1 cellular context compared by ENCODE assay signal in the genomic region with DNA sequence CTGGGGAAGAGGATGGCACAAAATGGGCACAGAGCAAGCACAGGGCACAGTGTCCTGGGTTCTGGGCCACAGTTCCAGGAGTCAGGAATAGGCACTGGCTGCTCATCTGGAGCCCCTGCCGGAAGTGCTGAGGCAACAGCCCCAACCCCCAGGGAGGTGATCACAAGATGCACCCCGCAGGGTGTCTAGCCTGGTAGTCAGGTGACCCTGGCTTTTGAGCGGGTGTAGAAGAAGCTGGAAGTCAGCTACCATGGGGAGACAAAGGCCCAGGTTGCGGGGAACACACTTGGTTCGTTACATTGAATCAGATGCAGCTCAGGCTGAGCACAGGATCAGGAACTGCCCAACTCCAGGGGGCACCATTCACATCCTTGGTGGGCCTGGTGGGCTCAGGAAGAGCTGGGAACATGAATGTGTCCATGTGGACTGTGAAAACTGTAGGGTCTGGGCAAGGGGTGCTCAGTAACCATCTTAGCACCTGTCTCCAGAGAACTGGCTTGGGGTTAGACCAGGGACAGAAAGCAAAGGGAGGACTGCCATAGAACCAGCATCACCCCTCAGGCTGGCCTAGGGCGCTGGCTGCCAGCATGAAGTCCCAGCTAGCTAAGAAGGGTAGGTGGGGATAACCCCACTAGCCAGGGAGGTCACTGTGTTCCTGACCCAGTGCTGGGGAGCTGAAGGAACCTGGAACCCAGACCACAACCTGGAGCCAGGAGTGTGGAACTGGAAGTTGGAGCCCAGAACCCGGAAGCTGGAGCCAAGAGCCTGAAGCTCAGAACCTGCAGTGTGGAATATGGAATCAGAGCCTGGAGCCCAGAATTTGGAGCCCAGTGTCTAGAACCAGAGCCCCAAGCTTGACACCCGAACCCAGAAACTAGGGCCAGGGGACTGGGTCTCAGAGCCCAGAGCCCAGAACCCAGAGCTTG.
TF ChIP-seq lines count a peak whose summit lies in the region.

No MANE protein-coding gene starts in this region.

TF ChIP-seq in HEK293, 187 proteins besides CTCF, POLR2A, EP300 and RAD21:
- TF ChIP-seq, protein P1, sequence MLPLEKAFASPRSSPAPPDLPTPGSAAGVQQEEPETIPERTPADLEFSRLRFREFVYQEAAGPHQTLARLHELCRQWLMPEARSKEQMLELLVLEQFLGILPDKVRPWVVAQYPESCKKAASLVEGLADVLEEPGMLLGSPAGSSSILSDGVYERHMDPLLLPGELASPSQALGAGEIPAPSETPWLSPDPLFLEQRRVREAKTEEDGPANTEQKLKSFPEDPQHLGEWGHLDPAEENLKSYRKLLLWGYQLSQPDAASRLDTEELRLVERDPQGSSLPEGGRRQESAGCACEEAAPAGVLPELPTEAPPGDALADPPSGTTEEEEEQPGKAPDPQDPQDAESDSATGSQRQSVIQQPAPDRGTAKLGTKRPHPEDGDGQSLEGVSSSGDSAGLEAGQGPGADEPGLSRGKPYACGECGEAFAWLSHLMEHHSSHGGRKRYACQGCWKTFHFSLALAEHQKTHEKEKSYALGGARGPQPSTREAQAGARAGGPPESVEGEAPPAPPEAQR (tag by site-specific recombination; IDR thresholded peaks at IDR 0.05), result no peak
- TF ChIP-seq ZNF292 (tag by site-specific recombination; IDR thresholded peaks at IDR 0.05; ENCODE audit: borderline replicate concordance, low read depth) (no peak), YY2 (tag by site-specific recombination; IDR thresholded peaks at IDR 0.05) (no peak), ZBTB17 (tag by site-specific recombination; IDR thresholded peaks at IDR 0.05) (peak; percentile 12; the same call in 1 of the 2 replicates), INSM2 (tag by site-specific recombination; IDR thresholded peaks at IDR 0.05) (no peak), MZF1 (tag by site-specific recombination; IDR thresholded peaks at IDR 0.05; ENCODE audit: borderline replicate concordance) (no peak), ZNF26 (tag by site-specific recombination; IDR thresholded peaks at IDR 0.05) (no peak), ZNF518A (tag by site-specific recombination; conservative IDR thresholded peaks at IDR 0.05; ENCODE audit: low read depth) (no peak), ZNF654 (tag by site-specific recombination; IDR thresholded peaks at IDR 0.05; ENCODE audit: low read depth) (no peak), OVOL3 (tag by site-specific recombination; IDR thresholded peaks at IDR 0.05) (no peak), KLF7 (tag by site-specific recombination; IDR thresholded peaks at IDR 0.05; ENCODE audit: borderline replicate concordance) (no peak), ZNF148 (tag by site-specific recombination; IDR thresholded peaks at IDR 0.05; ENCODE audit: borderline replicate concordance) (no peak), ZNF10 (tag by site-specific recombination; IDR thresholded peaks at IDR 0.05) (no peak), ZNF544 (tag by site-specific recombination; IDR thresholded peaks at IDR 0.05) (no peak), SCRT1 (tag by site-specific recombination; IDR thresholded peaks at IDR 0.05; ENCODE audit: borderline replicate concordance) (no peak), ZIC2 (tag by site-specific recombination; IDR thresholded peaks at IDR 0.05) (peak; percentile 81), WT1 (tag by site-specific recombination; IDR thresholded peaks at IDR 0.05) (no peak), ZNF404 (tag by site-specific recombination; IDR thresholded peaks at IDR 0.05) (no peak), TCF7L2 (IDR thresholded peaks at IDR 0.05; ENCODE audit: borderline replicate concordance, low read depth, low read length) (no peak), HOXC10 (CRISPR knock-in tag; IDR thresholded peaks at IDR 0.05) (no peak), ZNF416 (tag by site-specific recombination; IDR thresholded peaks at IDR 0.05) (no peak), ZNF76 (tag by site-specific recombination; IDR thresholded peaks at IDR 0.05; ENCODE audit: borderline replicate concordance, low read depth) (no peak), ZBTB1 (tag by site-specific recombination; IDR thresholded peaks at IDR 0.05) (no peak)
- TF ChIP-seq, protein P2, sequence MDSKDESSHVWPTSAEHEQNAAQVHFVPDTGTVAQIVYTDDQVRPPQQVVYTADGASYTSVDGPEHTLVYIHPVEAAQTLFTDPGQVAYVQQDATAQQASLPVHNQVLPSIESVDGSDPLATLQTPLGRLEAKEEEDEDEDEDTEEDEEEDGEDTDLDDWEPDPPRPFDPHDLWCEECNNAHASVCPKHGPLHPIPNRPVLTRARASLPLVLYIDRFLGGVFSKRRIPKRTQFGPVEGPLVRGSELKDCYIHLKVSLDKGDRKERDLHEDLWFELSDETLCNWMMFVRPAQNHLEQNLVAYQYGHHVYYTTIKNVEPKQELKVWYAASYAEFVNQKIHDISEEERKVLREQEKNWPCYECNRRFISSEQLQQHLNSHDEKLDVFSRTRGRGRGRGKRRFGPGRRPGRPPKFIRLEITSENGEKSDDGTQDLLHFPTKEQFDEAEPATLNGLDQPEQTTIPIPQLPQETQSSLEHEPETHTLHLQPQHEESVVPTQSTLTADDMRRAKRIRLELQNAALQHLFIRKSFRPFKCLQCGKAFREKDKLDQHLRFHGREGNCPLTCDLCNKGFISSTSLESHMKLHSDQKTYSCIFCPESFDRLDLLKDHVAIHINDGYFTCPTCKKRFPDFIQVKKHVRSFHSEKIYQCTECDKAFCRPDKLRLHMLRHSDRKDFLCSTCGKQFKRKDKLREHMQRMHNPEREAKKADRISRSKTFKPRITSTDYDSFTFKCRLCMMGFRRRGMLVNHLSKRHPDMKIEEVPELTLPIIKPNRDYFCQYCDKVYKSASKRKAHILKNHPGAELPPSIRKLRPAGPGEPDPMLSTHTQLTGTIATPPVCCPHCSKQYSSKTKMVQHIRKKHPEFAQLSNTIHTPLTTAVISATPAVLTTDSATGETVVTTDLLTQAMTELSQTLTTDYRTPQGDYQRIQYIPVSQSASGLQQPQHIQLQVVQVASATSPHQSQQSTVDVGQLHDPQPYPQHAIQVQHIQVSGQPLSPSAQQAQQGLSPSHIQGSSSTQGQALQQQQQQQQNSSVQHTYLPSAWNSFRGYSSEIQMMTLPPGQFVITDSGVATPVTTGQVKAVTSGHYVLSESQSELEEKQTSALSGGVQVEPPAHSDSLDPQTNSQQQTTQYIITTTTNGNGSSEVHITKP (tag by site-specific recombination; IDR thresholded peaks at IDR 0.05), result no peak
- TF ChIP-seq, protein P3, sequence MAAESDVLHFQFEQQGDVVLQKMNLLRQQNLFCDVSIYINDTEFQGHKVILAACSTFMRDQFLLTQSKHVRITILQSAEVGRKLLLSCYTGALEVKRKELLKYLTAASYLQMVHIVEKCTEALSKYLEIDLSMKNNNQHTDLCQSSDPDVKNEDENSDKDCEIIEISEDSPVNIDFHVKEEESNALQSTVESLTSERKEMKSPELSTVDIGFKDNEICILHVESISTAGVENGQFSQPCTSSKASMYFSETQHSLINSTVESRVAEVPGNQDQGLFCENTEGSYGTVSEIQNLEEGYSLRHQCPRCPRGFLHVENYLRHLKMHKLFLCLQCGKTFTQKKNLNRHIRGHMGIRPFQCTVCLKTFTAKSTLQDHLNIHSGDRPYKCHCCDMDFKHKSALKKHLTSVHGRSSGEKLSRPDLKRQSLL (tag by site-specific recombination; IDR thresholded peaks at IDR 0.05), result peak; percentile 64; the same call in 1 of the 2 replicates
- TF ChIP-seq, protein P4, sequence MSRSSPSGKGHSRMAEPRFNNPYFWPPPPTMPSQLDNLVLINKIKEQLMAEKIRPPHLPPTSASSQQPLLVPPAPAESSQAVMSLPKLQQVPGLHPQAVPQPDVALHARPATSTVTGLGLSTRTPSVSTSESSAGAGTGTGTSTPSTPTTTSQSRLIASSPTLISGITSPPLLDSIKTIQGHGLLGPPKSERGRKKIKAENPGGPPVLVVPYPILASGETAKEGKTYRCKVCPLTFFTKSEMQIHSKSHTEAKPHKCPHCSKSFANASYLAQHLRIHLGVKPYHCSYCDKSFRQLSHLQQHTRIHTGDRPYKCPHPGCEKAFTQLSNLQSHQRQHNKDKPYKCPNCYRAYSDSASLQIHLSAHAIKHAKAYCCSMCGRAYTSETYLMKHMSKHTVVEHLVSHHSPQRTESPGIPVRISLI (tag by site-specific recombination; IDR thresholded peaks at IDR 0.05), result no peak
TF ChIP-seq in HEK293: peak in this region for 3.
